ENCODE assay signal across 8 cellular contexts in the genomic region with DNA sequence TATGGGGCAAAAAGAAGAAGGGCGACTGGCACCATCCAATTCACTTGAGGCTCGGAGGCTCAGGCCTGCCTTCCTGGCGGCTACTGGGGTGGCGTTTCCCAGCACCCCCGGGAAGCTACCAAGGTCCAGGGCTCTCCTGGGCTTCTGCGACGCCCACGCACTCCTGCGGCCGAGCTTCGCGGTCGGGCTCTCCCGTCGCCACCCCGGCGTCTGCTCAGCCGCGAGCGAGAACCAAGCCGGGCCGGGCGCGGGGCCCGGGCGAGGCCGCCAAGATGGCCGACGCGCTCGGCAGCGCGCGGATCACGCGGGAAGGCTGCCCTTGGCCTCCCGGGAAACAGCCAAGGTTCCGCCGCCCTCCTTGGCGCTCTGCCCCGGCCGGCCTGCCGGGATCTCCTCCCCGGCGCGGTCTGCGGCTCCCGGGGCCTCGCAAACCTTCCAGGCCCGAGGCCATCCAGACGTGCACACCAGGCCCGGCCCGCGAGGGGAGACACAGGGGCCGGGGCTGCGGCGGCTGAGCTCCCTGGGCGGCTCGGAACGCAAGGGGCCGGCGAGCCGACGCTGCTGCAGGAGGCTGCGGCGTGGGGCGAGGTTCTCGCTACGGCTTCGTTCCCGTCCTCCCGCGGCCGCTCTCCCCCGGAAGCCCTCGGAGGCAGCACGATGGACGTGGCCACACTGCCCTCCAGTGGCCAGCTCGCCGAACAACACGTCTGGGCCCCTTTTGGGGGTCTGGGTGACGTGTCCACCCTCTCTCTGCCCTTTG. TPM values are rescaled to one million over a fixed set of nuclear protein-coding genes. Genes with fewer than 3 reads are reported as not detected.
A peak's percentile ranks its signal among the peaks of the same experiment; 100 is the strongest.
DNase-seq lines count a peak whose midpoint lies in the region; ATAC-seq and TF ChIP-seq lines count a peak whose summit lies in the region.

No MANE protein-coding gene starts in this region.

- peak overlapping the region; percentile 94 for H3K27ac Mint-ChIP-seq in activated T-helper 17 cell treated with anti-CD3 and anti-CD28 coated beads, Interleukin-2, amount 50 U/mL, for 72 hours
- H3K27ac Mint-ChIP-seq in natural killer cell treated with Interleukin-12 subunit alpha and Interleukin-12 subunit beta and Interleukin-15 and Interleukin-18, amount 100 ng/mL, for 72 hours, result peak overlapping the region; percentile 94 to 95

- H3K4me3 Mint-ChIP-seq in activated T-helper 17 cell treated with anti-CD3 and anti-CD28 coated beads, Interleukin-2, amount 50 U/mL, for 72 hours, result peak overlapping the region; percentile 91
- H3K4me3 Mint-ChIP-seq in natural killer cell treated with Interleukin-12 subunit alpha and Interleukin-12 subunit beta and Interleukin-15 and Interleukin-18, amount 100 ng/mL, for 72 hours, result peak overlapping the region; percentile 84

- H3K9me3 Mint-ChIP-seq in activated T-helper 17 cell treated with anti-CD3 and anti-CD28 coated beads, Interleukin-2, amount 50 U/mL, for 72 hours, result no peaks in the 10 kb centered on the region
- no peaks in the 10 kb centered on the region for H3K9me3 Mint-ChIP-seq in natural killer cell treated with Interleukin-12 subunit alpha and Interleukin-12 subunit beta and Interleukin-15 and Interleukin-18, amount 100 ng/mL, for 72 hours

- peak; percentile 32 for ATAC-seq in GM21717 (IDR thresholded peaks at IDR 0.05; ENCODE audit: unreplicated experiment)
- peak; percentile 69 for ATAC-seq in activated T-helper 17 cell treated with anti-CD3 and anti-CD28 coated beads, Interleukin-2, amount 50 U/mL, for 72 hours (replicated peaks)
- ATAC-seq in natural killer cell treated with Interleukin-12 subunit alpha and Interleukin-12 subunit beta and Interleukin-15 and Interleukin-18, amount 100 ng/mL, for 72 hours, result peak; percentile 90 to 91

- no peaks in the 10 kb centered on the region for H3K36me3 Mint-ChIP-seq in activated T-helper 17 cell treated with anti-CD3 and anti-CD28 coated beads, Interleukin-2, amount 50 U/mL, for 72 hours (ENCODE audit: low read depth)
- H3K36me3 Mint-ChIP-seq in natural killer cell treated with Interleukin-12 subunit alpha and Interleukin-12 subunit beta and Interleukin-15 and Interleukin-18, amount 100 ng/mL, for 72 hours, result no peaks in the 10 kb centered on the region

- peak; percentile 80 for TF ChIP-seq CTCF in fibroblast of mammary gland (conservative IDR thresholded peaks at IDR 0.05; ENCODE audit: control insufficient read depth, insufficient read depth, low read depth, low read length)

- DNase-seq in DMS53 treated with DMSO at 0.1 percent for 48 hours (lab: John Stamatoyannopoulos, UW; ENCODE audit: unreplicated experiment) (peak; percentile 56), KG1 (lab: John Stamatoyannopoulos, UW) (peak; percentile 66), RKO (ENCODE audit: low spot score) (peak; percentile 84), fibroblast of mammary gland (ENCODE audit: low read depth) (peak; percentile 86)
- DNase-seq in natural killer cell treated with Interleukin-12 subunit alpha and Interleukin-12 subunit beta and Interleukin-15 and Interleukin-18, amount 100 ng/mL, for 72 hours (ENCODE audit: low spot score), result peak; percentile 91
- peak; percentile 83 for DNase-seq in stimulated activated naive CD4-positive, alpha-beta T cell treated with Interleukin-2 at 50 U/mL for 16 hours (lab: John Stamatoyannopoulos, UW)

- peaks cover 43% of the 10 kb centered on the region for H3K4me1 Mint-ChIP-seq in activated T-helper 17 cell treated with anti-CD3 and anti-CD28 coated beads, Interleukin-2, amount 50 U/mL, for 72 hours
- peaks cover 44 to 50% of the 10 kb centered on the region in 2 donors for H3K4me1 Mint-ChIP-seq in natural killer cell treated with Interleukin-12 subunit alpha and Interleukin-12 subunit beta and Interleukin-15 and Interleukin-18, amount 100 ng/mL, for 72 hours (ENCODE audit: low read depth in 2 of 2)

- H3K27me3 Mint-ChIP-seq in activated T-helper 17 cell treated with anti-CD3 and anti-CD28 coated beads, Interleukin-2, amount 50 U/mL, for 72 hours, result no peaks in the 10 kb centered on the region
- H3K27me3 Mint-ChIP-seq in natural killer cell treated with Interleukin-12 subunit alpha and Interleukin-12 subunit beta and Interleukin-15 and Interleukin-18, amount 100 ng/mL, for 72 hours, result no peaks in the 10 kb centered on the region

- H3K4me3 ChIP-seq in fibroblast of mammary gland (ENCODE audit: control insufficient read depth, low read depth, low read length), result peak overlapping the region; percentile 15

RNA-seq across cellular contexts. Expression of gene ZFP36L1, which starts 23.5 kb away (rescaled TPM):
- 100 to 1,000 TPM in 1 of 2 donors, 10 to 100 TPM in 1; 57.7 to 146 TPM for total RNA-seq in activated T-helper 17 cell treated with anti-CD3 and anti-CD28 coated beads, Interleukin-2, amount 50 U/mL, for 72 hours
- total RNA-seq in natural killer cell treated with Interleukin-12 subunit alpha and Interleukin-12 subunit beta and Interleukin-15 and Interleukin-18, amount 100 ng/mL, for 72 hours, result 10 to 100 TPM; 42.4 to 94.9 TPM

Comparison
In these comparisons a context has a peak if more than half of its experiments do, and no peak if none do; other contexts are left out.
1. Peak in every context shown above with its lines: DNase-seq, ATAC-seq and H3K4me3 ChIP-seq.
2. ATAC-seq: peak in every context shown above with its lines; median percentile 90 in natural killer cell treated with Interleukin-12 subunit alpha and Interleukin-12 subunit beta and Interleukin-15 and Interleukin-18, amount 100 ng/mL, for 72 hours; 69 in activated T-helper 17 cell treated with anti-CD3 and anti-CD28 coated beads, Interleukin-2, amount 50 U/mL, for 72 hours; 32 in GM21717.